Comparison of ENCODE assay signal across 8 cellular contexts in genomic region chr1:153742411-153743142, GRCh38. TPM values are rescaled to one million over a fixed set of nuclear protein-coding genes. Genes with fewer than 3 reads are reported as not detected.
A peak's percentile ranks its signal among the peaks of the same experiment; 100 is the strongest.
DNase-seq lines count a peak whose midpoint lies in the region; ATAC-seq, FAIRE-seq and TF ChIP-seq lines count a peak whose summit lies in the region.

No MANE protein-coding gene starts in this region.

- no peaks in the 10 kb centered on the region for H3K9me3 ChIP-seq in CD4-positive, CD25-positive, alpha-beta regulatory T cell (ENCODE audit: control insufficient read depth in 2 of 2, low read length in 2 of 2)
- no peaks in the 10 kb centered on the region for H3K9me3 ChIP-seq in hepatocyte (ENCODE audit: low read depth)
- no peaks in the 10 kb centered on the region for H3K9me3 ChIP-seq in WERI-Rb-1 (ENCODE audit: severe bottlenecking)

- no peak overlapping the region for H3K4me3 Mint-ChIP-seq in CD4-positive, CD25-positive, alpha-beta regulatory T cell

- peak overlapping the region in 2 of 3 donors; percentile 61 to 78 for H3K27ac Mint-ChIP-seq in CD4-positive, CD25-positive, alpha-beta regulatory T cell

- ATAC-seq in CD4-positive, CD25-positive, alpha-beta regulatory T cell (ENCODE audit: low read depth in 2 of 2) = no peak
- ATAC-seq in GM21423 (IDR thresholded peaks at IDR 0.05; ENCODE audit: unreplicated experiment) = peak; percentile 66

- peaks cover 8 to 13% (median 12%) of the 10 kb centered on the region in 4 donors for H3K4me1 Mint-ChIP-seq in CD4-positive, CD25-positive, alpha-beta regulatory T cell

- peaks cover 55% of the 10 kb centered on the region for H3K36me3 ChIP-seq in CD4-positive, CD25-positive, alpha-beta regulatory T cell (ENCODE audit: control insufficient read depth, insufficient read depth, low read length)
- H3K36me3 ChIP-seq in hepatocyte (replicated peaks; ENCODE audit: insufficient read depth, low read depth) = no peaks in the 10 kb centered on the region
- H3K36me3 ChIP-seq in WERI-Rb-1 = peaks cover 83% of the 10 kb centered on the region

- no peaks in the 10 kb centered on the region for H3K27me3 Mint-ChIP-seq in CD4-positive, CD25-positive, alpha-beta regulatory T cell

- no peak for FAIRE-seq in HTR-8/SVneo (lab: Jason Lieb, UNC)

- DNase-seq in CD4-positive, CD25-positive, alpha-beta regulatory T cell = no peak
- DNase-seq in NB4 (ENCODE audit: low read depth) (peak; percentile 26), hepatocyte (ENCODE audit: low spot score) (peak; percentile 75), HTR-8/SVneo (ENCODE audit: insufficient read length, low spot score) (no peak), occipital lobe (lab: John Stamatoyannopoulos, UW) (no peak), WERI-Rb-1 (no peak)
- DNase-seq in activated naive CD4-positive, alpha-beta T cell (lab: John Stamatoyannopoulos, UW) = no peak

- H3K9me2 ChIP-seq in hepatocyte (replicated peaks; ENCODE audit: insufficient read depth) = no peaks in the 10 kb centered on the region

- no peaks in the 10 kb centered on the region for H3K9me3 Mint-ChIP-seq in CD4-positive, CD25-positive, alpha-beta regulatory T cell

- H4K20me1 ChIP-seq in hepatocyte (ENCODE audit: insufficient read depth, poor library complexity, severe bottlenecking) = no peaks in the 10 kb centered on the region

- H3K27ac ChIP-seq in CD4-positive, CD25-positive, alpha-beta regulatory T cell (ENCODE audit: insufficient read depth, low read length, poor library complexity, severe bottlenecking) = no peak overlapping the region
- H3K27ac ChIP-seq in hepatocyte = peak overlapping the region; percentile 92
- no peak overlapping the region for H3K27ac ChIP-seq in WERI-Rb-1

- 55% methylated on average over 5 of the region's 5 CpGs for WGBS in hepatocyte (ENCODE audit: low lambda C conversion rate, missing lambda C conversion rate)

- H3K4me2 ChIP-seq in hepatocyte = peak overlapping the region; percentile 35

- TF ChIP-seq POLR2A in NB4 (IDR thresholded peaks at IDR 0.05; ENCODE audit: extremely low read depth, insufficient read length) = no peak

- H3K79me2 ChIP-seq in hepatocyte = peaks cover 14% of the 10 kb centered on the region

- H3K36me3 Mint-ChIP-seq in CD4-positive, CD25-positive, alpha-beta regulatory T cell = peaks cover 41% of the 10 kb centered on the region

- H2AFZ ChIP-seq in hepatocyte = no peak overlapping the region

- no peaks in the 10 kb centered on the region for H3K27me3 ChIP-seq in CD4-positive, CD25-positive, alpha-beta regulatory T cell (ENCODE audit: control insufficient read depth, insufficient read depth, low read length)
- H3K27me3 ChIP-seq in hepatocyte (no peaks in the 10 kb centered on the region), WERI-Rb-1 (ENCODE audit: insufficient read depth, low read depth, severe bottlenecking) (no peaks in the 10 kb centered on the region)

- TF ChIP-seq CTCF in NB4 (IDR thresholded peaks at IDR 0.05; ENCODE audit: low read depth, low read length) (no peak), hepatocyte (IDR thresholded peaks at IDR 0.05; ENCODE audit: poor library complexity) (no peak), WERI-Rb-1 (IDR thresholded peaks at IDR 0.05; ENCODE audit: low read depth, low read length) (no peak)

- no peaks in the 10 kb centered on the region for H3K4me1 ChIP-seq in CD4-positive, CD25-positive, alpha-beta regulatory T cell (ENCODE audit: control insufficient read depth, insufficient read depth, low read length, poor library complexity, severe bottlenecking)
- peaks cover 27% of the 10 kb centered on the region for H3K4me1 ChIP-seq in hepatocyte (ENCODE audit: insufficient read depth)

- no peak overlapping the region for H3K4me3 ChIP-seq in CD4-positive, CD25-positive, alpha-beta regulatory T cell (ENCODE audit: low read depth, low read length)
- H3K4me3 ChIP-seq in NB4 (ENCODE audit: low read depth, low read length) = no peak overlapping the region
- no peak overlapping the region for H3K4me3 ChIP-seq in hepatocyte
- no peak overlapping the region for H3K4me3 ChIP-seq in WERI-Rb-1 (ENCODE audit: low read depth, low read length)

RNA-seq across cellular contexts. Expression of gene INTS3, which starts 14.7 kb away (rescaled TPM):
- 39.5 TPM for total RNA-seq in CD4-positive, CD25-positive, alpha-beta regulatory T cell
- 1 to 10 TPM; 6.9 to 9.4 (median 8.1) TPM for polyA plus RNA-seq in CD4-positive, CD25-positive, alpha-beta regulatory T cell
- total RNA-seq in hepatocyte (39.1 and 42.3 TPM in 2 replicates), occipital lobe (33.2 TPM)
- polyA plus RNA-seq in hepatocyte = 37.1 and 51.3 TPM in 2 replicates

RNA-seq across cellular contexts. Expression of gene SLC27A3, which starts 32.6 kb away (rescaled TPM):
- 8.3 TPM for total RNA-seq in CD4-positive, CD25-positive, alpha-beta regulatory T cell
- 1 to 10 TPM; 5.4 to 8.3 (median 5.9) TPM for polyA plus RNA-seq in CD4-positive, CD25-positive, alpha-beta regulatory T cell
- total RNA-seq in hepatocyte = 21.5 and 22.8 TPM in 2 replicates
- polyA plus RNA-seq in hepatocyte = 37.2 and 38.1 TPM in 2 replicates
- total RNA-seq in occipital lobe = 14.5 TPM

Comparison
In these comparisons a context has a peak if more than half of its experiments do, and no peak if none do; other contexts are left out.
1. DNase-seq: peak in NB4 (single experiment) and hepatocyte (single experiment); none in CD4-positive, CD25-positive, alpha-beta regulatory T cell (0 of 3), HTR-8/SVneo (single experiment), occipital lobe (single experiment), activated naive CD4-positive, alpha-beta T cell (0 of 4) and WERI-Rb-1 (single experiment).